ENCODE assay signal across 1 cellular context in the genomic region with DNA sequence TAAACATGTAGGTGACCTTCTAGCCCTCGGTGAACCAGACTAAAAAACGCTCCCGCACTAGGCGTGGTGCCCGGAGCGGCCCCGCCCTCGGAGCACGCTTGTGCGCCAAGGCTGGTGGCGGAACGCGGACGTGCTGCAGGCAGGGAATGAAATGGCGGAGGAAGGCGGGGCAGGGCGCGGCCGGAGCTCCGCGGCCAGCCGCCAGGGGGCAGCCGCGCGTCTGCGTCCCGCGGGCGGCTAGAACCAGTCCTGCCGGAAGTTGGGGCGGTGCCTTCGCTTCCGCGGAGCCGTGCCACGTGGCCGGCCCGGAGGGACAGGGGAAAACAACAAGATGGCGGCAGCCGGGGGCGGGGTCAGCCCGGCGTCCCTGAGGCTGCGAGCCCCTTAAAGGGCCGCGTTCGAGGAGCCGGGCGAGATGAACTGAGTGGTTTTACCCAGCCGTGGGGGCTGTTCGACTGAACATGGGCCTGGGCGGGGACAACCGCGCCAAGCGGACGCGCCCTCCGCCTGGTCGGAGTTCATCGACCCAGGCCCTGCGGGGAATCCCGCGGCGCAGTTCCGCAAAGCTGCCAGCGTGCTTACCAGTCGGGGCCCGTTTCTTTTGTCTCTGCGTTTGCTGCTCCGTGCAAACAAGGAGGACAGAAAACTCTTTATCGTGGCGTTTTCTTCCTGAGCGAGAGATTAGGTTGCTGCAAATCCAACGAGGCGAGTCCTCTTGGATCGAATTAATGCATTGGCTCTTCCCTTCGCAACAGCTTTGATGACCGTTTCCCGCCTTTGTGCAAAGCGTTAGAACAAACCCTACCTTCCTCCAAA.
TF ChIP-seq lines count a peak whose summit lies in the region.

No MANE protein-coding gene starts in this region.

TF ChIP-seq in HepG2, 621 proteins besides CTCF, POLR2A, EP300 and RAD21 (continued from another document and continues in another):
- TF ChIP-seq, protein P1, sequence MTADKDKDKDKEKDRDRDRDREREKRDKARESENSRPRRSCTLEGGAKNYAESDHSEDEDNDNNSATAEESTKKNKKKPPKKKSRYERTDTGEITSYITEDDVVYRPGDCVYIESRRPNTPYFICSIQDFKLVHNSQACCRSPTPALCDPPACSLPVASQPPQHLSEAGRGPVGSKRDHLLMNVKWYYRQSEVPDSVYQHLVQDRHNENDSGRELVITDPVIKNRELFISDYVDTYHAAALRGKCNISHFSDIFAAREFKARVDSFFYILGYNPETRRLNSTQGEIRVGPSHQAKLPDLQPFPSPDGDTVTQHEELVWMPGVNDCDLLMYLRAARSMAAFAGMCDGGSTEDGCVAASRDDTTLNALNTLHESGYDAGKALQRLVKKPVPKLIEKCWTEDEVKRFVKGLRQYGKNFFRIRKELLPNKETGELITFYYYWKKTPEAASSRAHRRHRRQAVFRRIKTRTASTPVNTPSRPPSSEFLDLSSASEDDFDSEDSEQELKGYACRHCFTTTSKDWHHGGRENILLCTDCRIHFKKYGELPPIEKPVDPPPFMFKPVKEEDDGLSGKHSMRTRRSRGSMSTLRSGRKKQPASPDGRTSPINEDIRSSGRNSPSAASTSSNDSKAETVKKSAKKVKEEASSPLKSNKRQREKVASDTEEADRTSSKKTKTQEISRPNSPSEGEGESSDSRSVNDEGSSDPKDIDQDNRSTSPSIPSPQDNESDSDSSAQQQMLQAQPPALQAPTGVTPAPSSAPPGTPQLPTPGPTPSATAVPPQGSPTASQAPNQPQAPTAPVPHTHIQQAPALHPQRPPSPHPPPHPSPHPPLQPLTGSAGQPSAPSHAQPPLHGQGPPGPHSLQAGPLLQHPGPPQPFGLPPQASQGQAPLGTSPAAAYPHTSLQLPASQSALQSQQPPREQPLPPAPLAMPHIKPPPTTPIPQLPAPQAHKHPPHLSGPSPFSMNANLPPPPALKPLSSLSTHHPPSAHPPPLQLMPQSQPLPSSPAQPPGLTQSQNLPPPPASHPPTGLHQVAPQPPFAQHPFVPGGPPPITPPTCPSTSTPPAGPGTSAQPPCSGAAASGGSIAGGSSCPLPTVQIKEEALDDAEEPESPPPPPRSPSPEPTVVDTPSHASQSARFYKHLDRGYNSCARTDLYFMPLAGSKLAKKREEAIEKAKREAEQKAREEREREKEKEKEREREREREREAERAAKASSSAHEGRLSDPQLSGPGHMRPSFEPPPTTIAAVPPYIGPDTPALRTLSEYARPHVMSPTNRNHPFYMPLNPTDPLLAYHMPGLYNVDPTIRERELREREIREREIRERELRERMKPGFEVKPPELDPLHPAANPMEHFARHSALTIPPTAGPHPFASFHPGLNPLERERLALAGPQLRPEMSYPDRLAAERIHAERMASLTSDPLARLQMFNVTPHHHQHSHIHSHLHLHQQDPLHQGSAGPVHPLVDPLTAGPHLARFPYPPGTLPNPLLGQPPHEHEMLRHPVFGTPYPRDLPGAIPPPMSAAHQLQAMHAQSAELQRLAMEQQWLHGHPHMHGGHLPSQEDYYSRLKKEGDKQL (CRISPR knock-in tag; IDR thresholded peaks at IDR 0.05; ENCODE audit: low read depth): peak; percentile 46; the same call in 1 of the 2 replicates
- TF ChIP-seq ZFP90 (CRISPR knock-in tag; IDR thresholded peaks at IDR 0.05; ENCODE audit: borderline replicate concordance) (peak; percentile 92), EHMT2 (IDR thresholded peaks at IDR 0.05; ENCODE audit: borderline replicate concordance, low read depth, low read length) (0 out of 2 replicates have a peak, but pooled peaks have one; percentile 3), SCMH1 (CRISPR knock-in tag; IDR thresholded peaks at IDR 0.05; ENCODE audit: borderline replicate concordance) (no peak), FOSL1 (CRISPR knock-in tag; IDR thresholded peaks at IDR 0.05; ENCODE audit: borderline replicate concordance) (no peak), GPN1 (CRISPR knock-in tag; IDR thresholded peaks at IDR 0.05; ENCODE audit: borderline replicate concordance) (no peak), SSRP1 (CRISPR knock-in tag; IDR thresholded peaks at IDR 0.05) (no peak), ZNF556 (CRISPR knock-in tag; IDR thresholded peaks at IDR 0.05; ENCODE audit: borderline replicate concordance) (peak; percentile 91), ZNF792 (CRISPR knock-in tag; IDR thresholded peaks at IDR 0.05) (peak; percentile 74; the same call in 1 of the 2 replicates), KLF9 (CRISPR knock-in tag; IDR thresholded peaks at IDR 0.05; ENCODE audit: low read depth) (no peak), POLR2AphosphoS2 (IDR thresholded peaks at IDR 0.05; ENCODE audit: low read depth, low read length) (no peak), MXD4 (CRISPR knock-in tag; IDR thresholded peaks at IDR 0.05) (peak; percentile 93), JDP2 (CRISPR knock-in tag; IDR thresholded peaks at IDR 0.05; ENCODE audit: borderline replicate concordance) (no peak), TBX2 (CRISPR knock-in tag; IDR thresholded peaks at IDR 0.05; ENCODE audit: borderline replicate concordance) (peak; percentile 92), TMF1 (CRISPR knock-in tag; IDR thresholded peaks at IDR 0.05; ENCODE audit: low read depth) (peak; percentile 56; the same call in 1 of the 2 replicates), U2AF1 (optimal IDR thresholded peaks at IDR 0.05; ENCODE audit: low read depth, low read length) (no peak), NFIC (IDR thresholded peaks at IDR 0.05; ENCODE audit: low read length) (peak; percentile 68; the same call in 1 of the 2 replicates), ZNF530 (CRISPR knock-in tag; IDR thresholded peaks at IDR 0.05; ENCODE audit: low read depth) (no peak), ZBTB7B (CRISPR knock-in tag; IDR thresholded peaks at IDR 0.05) (peak; percentile 64), AGO1 (IDR thresholded peaks at IDR 0.05; ENCODE audit: low read depth, low read length, poor library complexity, severe bottlenecking) (peak; percentile 71), ADNP (CRISPR knock-in tag; IDR thresholded peaks at IDR 0.05) (peak; percentile 29; the same call in 1 of the 2 replicates), ZNF17 (CRISPR knock-in tag; IDR thresholded peaks at IDR 0.05) (no peak), ZNF180 (CRISPR knock-in tag; IDR thresholded peaks at IDR 0.05; ENCODE audit: borderline replicate concordance, low read depth) (peak; percentile 73; the same call in 1 of the 2 replicates), TBP (CRISPR knock-in tag; IDR thresholded peaks at IDR 0.05) (no peak), ZNF333 (CRISPR knock-in tag; IDR thresholded peaks at IDR 0.05; ENCODE audit: borderline replicate concordance) (peak; percentile 7; the same call in 1 of the 2 replicates)
- TF ChIP-seq, protein P2, sequence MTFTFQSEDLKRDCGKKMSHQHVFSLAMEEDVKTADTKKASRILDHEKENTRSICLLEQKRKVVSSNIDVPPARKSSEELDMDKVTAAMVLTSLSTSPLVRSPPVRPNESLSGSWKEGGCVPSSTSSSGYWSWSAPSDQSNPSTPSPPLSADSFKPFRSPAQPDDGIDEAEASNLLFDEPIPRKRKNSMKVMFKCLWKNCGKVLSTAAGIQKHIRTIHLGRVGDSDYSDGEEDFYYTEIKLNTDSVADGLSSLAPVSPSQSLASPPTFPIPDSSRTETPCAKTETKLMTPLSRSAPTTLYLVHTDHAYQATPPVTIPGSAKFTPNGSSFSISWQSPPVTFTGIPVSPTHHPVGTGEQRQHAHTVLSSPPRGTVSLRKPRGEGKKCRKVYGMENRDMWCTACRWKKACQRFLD (CRISPR knock-in tag; IDR thresholded peaks at IDR 0.05; ENCODE audit: borderline replicate concordance): peak; percentile 62; the same call in 1 of the 2 replicates
- TF ChIP-seq, protein P3, sequence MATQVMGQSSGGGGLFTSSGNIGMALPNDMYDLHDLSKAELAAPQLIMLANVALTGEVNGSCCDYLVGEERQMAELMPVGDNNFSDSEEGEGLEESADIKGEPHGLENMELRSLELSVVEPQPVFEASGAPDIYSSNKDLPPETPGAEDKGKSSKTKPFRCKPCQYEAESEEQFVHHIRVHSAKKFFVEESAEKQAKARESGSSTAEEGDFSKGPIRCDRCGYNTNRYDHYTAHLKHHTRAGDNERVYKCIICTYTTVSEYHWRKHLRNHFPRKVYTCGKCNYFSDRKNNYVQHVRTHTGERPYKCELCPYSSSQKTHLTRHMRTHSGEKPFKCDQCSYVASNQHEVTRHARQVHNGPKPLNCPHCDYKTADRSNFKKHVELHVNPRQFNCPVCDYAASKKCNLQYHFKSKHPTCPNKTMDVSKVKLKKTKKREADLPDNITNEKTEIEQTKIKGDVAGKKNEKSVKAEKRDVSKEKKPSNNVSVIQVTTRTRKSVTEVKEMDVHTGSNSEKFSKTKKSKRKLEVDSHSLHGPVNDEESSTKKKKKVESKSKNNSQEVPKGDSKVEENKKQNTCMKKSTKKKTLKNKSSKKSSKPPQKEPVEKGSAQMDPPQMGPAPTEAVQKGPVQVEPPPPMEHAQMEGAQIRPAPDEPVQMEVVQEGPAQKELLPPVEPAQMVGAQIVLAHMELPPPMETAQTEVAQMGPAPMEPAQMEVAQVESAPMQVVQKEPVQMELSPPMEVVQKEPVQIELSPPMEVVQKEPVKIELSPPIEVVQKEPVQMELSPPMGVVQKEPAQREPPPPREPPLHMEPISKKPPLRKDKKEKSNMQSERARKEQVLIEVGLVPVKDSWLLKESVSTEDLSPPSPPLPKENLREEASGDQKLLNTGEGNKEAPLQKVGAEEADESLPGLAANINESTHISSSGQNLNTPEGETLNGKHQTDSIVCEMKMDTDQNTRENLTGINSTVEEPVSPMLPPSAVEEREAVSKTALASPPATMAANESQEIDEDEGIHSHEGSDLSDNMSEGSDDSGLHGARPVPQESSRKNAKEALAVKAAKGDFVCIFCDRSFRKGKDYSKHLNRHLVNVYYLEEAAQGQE (IDR thresholded peaks at IDR 0.05; ENCODE audit: borderline replicate concordance in 1 of 2, low read depth in 1 of 2, low read length in 2 of 2): peak in 1 of 2 experiments; percentile 71; a peak in 1 of 4 replicates
- TF ChIP-seq, protein P4, sequence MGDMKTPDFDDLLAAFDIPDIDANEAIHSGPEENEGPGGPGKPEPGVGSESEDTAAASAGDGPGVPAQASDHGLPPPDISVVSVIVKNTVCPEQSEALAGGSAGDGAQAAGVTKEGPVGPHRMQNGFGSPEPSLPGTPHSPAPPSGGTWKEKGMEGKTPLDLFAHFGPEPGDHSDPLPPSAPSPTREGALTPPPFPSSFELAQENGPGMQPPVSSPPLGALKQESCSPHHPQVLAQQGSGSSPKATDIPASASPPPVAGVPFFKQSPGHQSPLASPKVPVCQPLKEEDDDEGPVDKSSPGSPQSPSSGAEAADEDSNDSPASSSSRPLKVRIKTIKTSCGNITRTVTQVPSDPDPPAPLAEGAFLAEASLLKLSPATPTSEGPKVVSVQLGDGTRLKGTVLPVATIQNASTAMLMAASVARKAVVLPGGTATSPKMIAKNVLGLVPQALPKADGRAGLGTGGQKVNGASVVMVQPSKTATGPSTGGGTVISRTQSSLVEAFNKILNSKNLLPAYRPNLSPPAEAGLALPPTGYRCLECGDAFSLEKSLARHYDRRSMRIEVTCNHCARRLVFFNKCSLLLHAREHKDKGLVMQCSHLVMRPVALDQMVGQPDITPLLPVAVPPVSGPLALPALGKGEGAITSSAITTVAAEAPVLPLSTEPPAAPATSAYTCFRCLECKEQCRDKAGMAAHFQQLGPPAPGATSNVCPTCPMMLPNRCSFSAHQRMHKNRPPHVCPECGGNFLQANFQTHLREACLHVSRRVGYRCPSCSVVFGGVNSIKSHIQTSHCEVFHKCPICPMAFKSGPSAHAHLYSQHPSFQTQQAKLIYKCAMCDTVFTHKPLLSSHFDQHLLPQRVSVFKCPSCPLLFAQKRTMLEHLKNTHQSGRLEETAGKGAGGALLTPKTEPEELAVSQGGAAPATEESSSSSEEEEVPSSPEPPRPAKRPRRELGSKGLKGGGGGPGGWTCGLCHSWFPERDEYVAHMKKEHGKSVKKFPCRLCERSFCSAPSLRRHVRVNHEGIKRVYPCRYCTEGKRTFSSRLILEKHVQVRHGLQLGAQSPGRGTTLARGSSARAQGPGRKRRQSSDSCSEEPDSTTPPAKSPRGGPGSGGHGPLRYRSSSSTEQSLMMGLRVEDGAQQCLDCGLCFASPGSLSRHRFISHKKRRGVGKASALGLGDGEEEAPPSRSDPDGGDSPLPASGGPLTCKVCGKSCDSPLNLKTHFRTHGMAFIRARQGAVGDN (CRISPR knock-in tag; IDR thresholded peaks at IDR 0.05): peak; percentile 99
- TF ChIP-seq, protein P5, sequence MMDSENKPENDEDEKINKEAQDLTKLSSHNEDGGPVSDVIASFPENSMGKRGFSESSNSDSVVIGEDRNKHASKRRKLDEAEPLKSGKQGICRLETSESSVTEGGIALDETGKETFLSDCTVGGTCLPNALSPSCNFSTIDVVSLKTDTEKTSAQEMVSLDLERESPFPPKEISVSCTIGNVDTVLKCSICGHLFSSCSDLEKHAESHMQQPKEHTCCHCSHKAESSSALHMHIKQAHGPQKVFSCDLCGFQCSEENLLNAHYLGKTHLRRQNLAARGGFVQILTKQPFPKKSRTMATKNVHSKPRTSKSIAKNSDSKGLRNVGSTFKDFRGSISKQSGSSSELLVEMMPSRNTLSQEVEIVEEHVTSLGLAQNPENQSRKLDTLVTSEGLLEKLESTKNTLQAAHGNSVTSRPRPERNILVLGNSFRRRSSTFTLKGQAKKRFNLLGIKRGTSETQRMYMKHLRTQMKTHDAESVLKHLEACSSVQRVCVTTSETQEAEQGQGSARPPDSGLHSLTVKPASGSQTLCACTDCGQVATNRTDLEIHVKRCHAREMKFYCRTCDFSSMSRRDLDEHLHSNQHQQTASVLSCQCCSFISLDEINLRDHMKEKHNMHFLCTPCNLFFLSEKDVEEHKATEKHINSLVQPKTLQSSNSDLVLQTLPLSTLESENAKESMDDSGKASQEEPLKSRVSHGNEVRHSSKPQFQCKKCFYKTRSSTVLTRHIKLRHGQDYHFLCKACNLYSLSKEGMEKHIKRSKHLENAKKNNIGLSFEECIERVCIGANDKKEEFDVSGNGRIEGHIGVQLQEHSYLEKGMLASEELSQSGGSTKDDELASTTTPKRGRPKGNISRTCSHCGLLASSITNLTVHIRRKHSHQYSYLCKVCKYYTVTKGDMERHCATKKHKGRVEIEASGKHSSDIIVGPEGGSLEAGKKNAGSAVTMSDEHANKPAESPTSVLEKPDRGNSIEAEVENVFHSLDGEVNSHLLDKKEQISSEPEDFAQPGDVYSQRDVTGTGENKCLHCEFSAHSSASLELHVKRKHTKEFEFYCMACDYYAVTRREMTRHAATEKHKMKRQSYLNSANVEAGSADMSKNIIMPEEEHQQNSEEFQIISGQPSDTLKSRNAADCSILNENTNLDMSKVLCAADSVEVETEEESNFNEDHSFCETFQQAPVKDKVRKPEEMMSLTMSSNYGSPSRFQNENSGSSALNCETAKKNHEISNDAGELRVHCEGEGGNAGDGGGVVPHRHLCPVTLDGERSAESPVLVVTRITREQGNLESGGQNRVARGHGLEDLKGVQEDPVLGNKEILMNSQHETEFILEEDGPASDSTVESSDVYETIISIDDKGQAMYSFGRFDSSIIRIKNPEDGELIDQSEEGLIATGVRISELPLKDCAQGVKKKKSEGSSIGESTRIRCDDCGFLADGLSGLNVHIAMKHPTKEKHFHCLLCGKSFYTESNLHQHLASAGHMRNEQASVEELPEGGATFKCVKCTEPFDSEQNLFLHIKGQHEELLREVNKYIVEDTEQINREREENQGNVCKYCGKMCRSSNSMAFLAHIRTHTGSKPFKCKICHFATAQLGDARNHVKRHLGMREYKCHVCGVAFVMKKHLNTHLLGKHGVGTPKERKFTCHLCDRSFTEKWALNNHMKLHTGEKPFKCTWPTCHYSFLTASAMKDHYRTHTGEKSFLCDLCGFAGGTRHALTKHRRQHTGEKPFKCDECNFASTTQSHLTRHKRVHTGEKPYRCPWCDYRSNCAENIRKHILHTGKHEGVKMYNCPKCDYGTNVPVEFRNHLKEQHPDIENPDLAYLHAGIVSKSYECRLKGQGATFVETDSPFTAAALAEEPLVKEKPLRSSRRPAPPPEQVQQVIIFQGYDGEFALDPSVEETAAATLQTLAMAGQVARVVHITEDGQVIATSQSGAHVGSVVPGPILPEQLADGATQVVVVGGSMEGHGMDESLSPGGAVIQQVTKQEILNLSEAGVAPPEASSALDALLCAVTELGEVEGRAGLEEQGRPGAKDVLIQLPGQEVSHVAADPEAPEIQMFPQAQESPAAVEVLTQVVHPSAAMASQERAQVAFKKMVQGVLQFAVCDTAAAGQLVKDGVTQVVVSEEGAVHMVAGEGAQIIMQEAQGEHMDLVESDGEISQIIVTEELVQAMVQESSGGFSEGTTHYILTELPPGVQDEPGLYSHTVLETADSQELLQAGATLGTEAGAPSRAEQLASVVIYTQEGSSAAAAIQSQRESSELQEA (CRISPR knock-in tag; IDR thresholded peaks at IDR 0.05; ENCODE audit: not compliant biosample characterization): peak; percentile 41
